Comparison of ENCODE assay signal across 8 cellular contexts in the genomic region with DNA sequence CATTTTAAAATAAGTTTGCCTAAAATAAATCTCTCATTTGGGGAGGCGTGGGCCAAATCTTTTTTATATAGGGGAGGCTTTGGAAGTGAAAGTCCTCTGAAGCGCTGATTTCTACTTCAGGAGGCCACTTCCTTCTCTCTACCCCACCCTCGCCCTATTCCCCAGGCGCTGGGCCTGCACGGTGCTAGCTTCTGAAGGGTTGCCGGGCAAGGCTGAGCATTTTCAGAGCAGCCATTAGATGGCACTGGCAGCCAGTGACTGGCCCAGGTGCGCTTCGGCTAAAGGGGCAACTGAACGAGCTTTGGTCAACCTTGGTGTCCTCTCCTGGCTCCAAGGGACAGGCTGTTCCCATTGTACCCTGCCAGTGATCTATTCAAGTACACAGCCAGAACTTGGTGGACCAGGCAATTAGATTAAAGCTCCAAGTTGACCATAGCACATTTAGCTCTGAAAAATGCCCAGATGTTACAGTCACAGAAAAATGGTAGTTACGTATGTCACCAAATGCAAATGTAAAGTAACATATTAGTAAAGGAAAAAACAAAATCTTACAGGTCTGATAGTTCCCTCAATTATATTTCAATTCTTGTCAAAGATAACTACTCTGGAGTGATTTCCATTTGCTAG. TPM values are rescaled to one million over a fixed set of nuclear protein-coding genes. Genes with fewer than 3 reads are reported as not detected.
DNase-seq lines count a peak whose midpoint lies in the region; ATAC-seq lines count a peak whose summit lies in the region.

No MANE protein-coding gene starts in this region.

- H3K4me3 Mint-ChIP-seq in activated T-helper 1 cell treated with anti-CD3 and anti-CD28 coated beads, Interleukin-12 subunit alpha, Interleukin-12 subunit beta, Interleukin-2, Interleukin-4 antibody, amounts not matched to agents 30 ng/mL and 10 ng/mL and 1 ng/mL, durations not matched to agents 14 hours and 24 hours and 36 hours: no peak overlapping the region

- H3K9me3 Mint-ChIP-seq in activated T-helper 1 cell treated with anti-CD3 and anti-CD28 coated beads, Interleukin-12 subunit alpha, Interleukin-12 subunit beta, Interleukin-2, Interleukin-4 antibody, amounts not matched to agents 30 ng/mL and 10 ng/mL and 1 ng/mL, durations not matched to agents 14 hours and 24 hours and 36 hours: no peaks in the 10 kb centered on the region

- H3K27me3 Mint-ChIP-seq in activated T-helper 1 cell treated with anti-CD3 and anti-CD28 coated beads, Interleukin-12 subunit alpha, Interleukin-12 subunit beta, Interleukin-2, Interleukin-4 antibody, amounts not matched to agents 30 ng/mL and 10 ng/mL and 1 ng/mL, durations not matched to agents 14 hours and 24 hours and 36 hours (ENCODE audit: insufficient read depth): peaks cover 56% of the 10 kb centered on the region

- peaks cover 4% of the 10 kb centered on the region for H3K36me3 Mint-ChIP-seq in activated T-helper 1 cell treated with anti-CD3 and anti-CD28 coated beads, Interleukin-12 subunit alpha, Interleukin-12 subunit beta, Interleukin-2, Interleukin-4 antibody, amounts not matched to agents 30 ng/mL and 10 ng/mL and 1 ng/mL, durations not matched to agents 14 hours and 24 hours and 36 hours (ENCODE audit: low read depth)

- ATAC-seq in HG03432 (IDR thresholded peaks at IDR 0.05; ENCODE audit: unreplicated experiment): peak; percentile 76
- ATAC-seq in left colon: peak; percentile 95

- peaks cover 18% of the 10 kb centered on the region for H3K4me1 Mint-ChIP-seq in activated T-helper 1 cell treated with anti-CD3 and anti-CD28 coated beads, Interleukin-12 subunit alpha, Interleukin-12 subunit beta, Interleukin-2, Interleukin-4 antibody, amounts not matched to agents 30 ng/mL and 10 ng/mL and 1 ng/mL, durations not matched to agents 14 hours and 24 hours and 36 hours (ENCODE audit: low read depth)

- no peak overlapping the region for H3K27ac Mint-ChIP-seq in activated T-helper 1 cell treated with anti-CD3 and anti-CD28 coated beads, Interleukin-12 subunit alpha, Interleukin-12 subunit beta, Interleukin-2, Interleukin-4 antibody, amounts not matched to agents 30 ng/mL and 10 ng/mL and 1 ng/mL, durations not matched to agents 14 hours and 24 hours and 36 hours

- DNase-seq in DMS153 treated with DMSO at 0.1 percent for 48 hours (lab: John Stamatoyannopoulos, UW; ENCODE audit: unreplicated experiment) (peak; percentile 73), GM19240 (ENCODE audit: insufficient read length, low spot score) (peak; percentile 48), NOMO-1 treated with dmso at 0.1 percent for 144 hours (lab: John Stamatoyannopoulos, UW; ENCODE audit: unreplicated experiment) (peak; percentile 71), left colon (peak; percentile 54 to 69), KG1 (lab: John Stamatoyannopoulos, UW) (no peak)
- DNase-seq in activated T-helper 1 cell treated with anti-CD3 and anti-CD28 coated beads, Interleukin-12 subunit alpha, Interleukin-12 subunit beta, Interleukin-2, Interleukin-4 antibody, amounts not matched to agents 30 ng/mL and 10 ng/mL and 1 ng/mL, durations not matched to agents 14 hours and 24 hours and 36 hours (ENCODE audit: low spot score): peak; percentile 23
- DNase-seq in NK-92 treated with Interleukin-12 subunit alpha and Interleukin-12 subunit beta, amount 100 ng/mL, for 24 hours (lab: John Stamatoyannopoulos, UW): no peak

- intact Hi-C loops in activated T-helper 1 cell treated with anti-CD3 and anti-CD28 coated beads, Interleukin-12 subunit alpha, Interleukin-12 subunit beta, Interleukin-2, Interleukin-4 antibody, amounts not matched to agents 30 ng/mL and 10 ng/mL and 1 ng/mL, durations not matched to agents 14 hours and 24 hours and 36 hours (cut with micrococcal nuclease): loop anchor here (1.0 kb wide), 1 partner anchor 30 kb away; no protein-coding TSS in a partner anchor
- intact Hi-C loops in left colon (cut with DNase I, micrococcal nuclease): no loop called here

RNA-seq across cellular contexts. Expression of gene POMC, which starts 2.3 kb away (rescaled TPM):
- 5.0 and 5.9 TPM in 2 replicates for total RNA-seq in activated T-helper 1 cell treated with anti-CD3 and anti-CD28 coated beads, Interleukin-12 subunit alpha, Interleukin-12 subunit beta, Interleukin-2, Interleukin-4 antibody, amounts not matched to agents 30 ng/mL and 10 ng/mL and 1 ng/mL, durations not matched to agents 14 hours and 24 hours and 36 hours
- total RNA-seq in left colon: under 1 TPM; 0.31 to 0.59 TPM

Comparison
In these comparisons a context has a peak if more than half of its experiments do, and no peak if none do; other contexts are left out.
1. DNase-seq: peak in DMS153 treated with DMSO at 0.1 percent for 48 hours (single experiment), GM19240 (single experiment), NOMO-1 treated with dmso at 0.1 percent for 144 hours (single experiment), activated T-helper 1 cell treated with anti-CD3 and anti-CD28 coated beads, Interleukin-12 subunit alpha, Interleukin-12 subunit beta, Interleukin-2, Interleukin-4 antibody, amounts not matched to agents 30 ng/mL and 10 ng/mL and 1 ng/mL, durations not matched to agents 14 hours and 24 hours and 36 hours (single experiment) and left colon (2 of 2); none in NK-92 treated with Interleukin-12 subunit alpha and Interleukin-12 subunit beta, amount 100 ng/mL, for 24 hours (single experiment) and KG1 (single experiment).